ENCODE assay signal across 9 cellular contexts in the genomic region with DNA sequence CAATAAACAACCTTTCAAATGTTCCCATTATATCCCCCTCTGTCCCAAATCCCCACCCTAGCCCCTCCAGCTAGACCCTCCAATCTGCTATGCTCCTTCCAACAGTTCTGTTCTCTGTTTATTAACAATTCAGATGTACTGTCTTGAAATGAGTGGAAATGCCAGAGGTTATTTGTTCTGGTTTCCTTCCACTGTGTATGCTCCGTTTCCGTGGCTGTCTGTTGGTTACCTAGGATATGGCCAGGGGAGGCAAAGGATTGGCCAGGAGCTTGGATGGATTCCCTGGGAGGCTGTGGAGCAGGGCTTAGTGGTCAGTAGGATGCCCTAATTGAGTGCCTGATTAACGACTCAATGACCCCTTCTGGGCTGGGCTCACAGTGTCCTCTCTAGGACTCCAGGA.
A peak's percentile ranks its signal among the peaks of the same experiment; 100 is the strongest.
DNase-seq lines count a peak whose midpoint lies in the region; ATAC-seq and TF ChIP-seq lines count a peak whose summit lies in the region.
"Had no signal": no experiment of that assay in that cellular context is flagged by ENCODE, and none has a peak within 500 bp of the region (broad histone marks: within the 10 kb centered on the region; RNA-seq: fewer than 3 reads in every experiment).

No MANE protein-coding gene starts in this region.

- no peaks in the 10 kb centered on the region for H3K27me3 ChIP-seq in PC-3 (ENCODE audit: low read length)
- H3K27me3 ChIP-seq in fibroblast of lung (ENCODE audit: control insufficient read depth, insufficient read depth, low read length): no peaks in the 10 kb centered on the region

- H3K4me3 ChIP-seq in PC-3 (ENCODE audit: low read length) (peak overlapping the region; percentile 31), fibroblast of lung (replicated peaks in 1 of 4; ENCODE audit: control extremely low read depth in 1 of 4, insufficient read depth in 1 of 4, low read depth in 3 of 4, low read length in 4 of 4) (no peak overlapping the region)

- CTCF ChIA-PET in Calu3 (lab: Charles Lee) (no interaction called here), PC-3 (lab: Charles Lee) (no interaction called here)

- H3K9me3 ChIP-seq in PC-3 (ENCODE audit: low read length) (no peaks in the 10 kb centered on the region), fibroblast of lung (ENCODE audit: control insufficient read depth, insufficient read depth, low read depth, low read length) (no peaks in the 10 kb centered on the region)

- ATAC-seq in PC-3: peak; percentile 75
- peak; percentile 26 for ATAC-seq in omental fat pad (ENCODE audit: low FRiP score)
- ATAC-seq in HG03196 (IDR thresholded peaks at IDR 0.05; ENCODE audit: unreplicated experiment): no peak

- H3K36me3 ChIP-seq in PC-3 (ENCODE audit: low read depth, low read length) (no peaks in the 10 kb centered on the region), fibroblast of lung (ENCODE audit: control insufficient read depth, insufficient read depth, low read length) (no peaks in the 10 kb centered on the region)

- peak overlapping the region; percentile 73 for H3K4me2 ChIP-seq in PC-3 (ENCODE audit: low read length)
- peak overlapping the region; percentile 51 for H3K4me2 ChIP-seq in fibroblast of lung (ENCODE audit: extremely low read depth, insufficient read depth, low read length)

- H3K27ac ChIP-seq in PC-3 (ENCODE audit: low read length) (peak overlapping the region; percentile 56), fibroblast of lung (ENCODE audit: insufficient read depth, low read length) (peak overlapping the region; percentile 48)

- H3K27me3 Mint-ChIP-seq in Calu3 (ENCODE audit: unreplicated experiment): no peaks in the 10 kb centered on the region

- intact Hi-C loops in Calu3 (cut with micrococcal nuclease; ENCODE audit: unreplicated experiment) (no loop called here), PC-3 (cut with micrococcal nuclease) (loop anchor here (1.0 to 5.0 kb wide), 5 partner anchors 20 to 113 kb away; no protein-coding TSS in a partner anchor)

- peak overlapping the region; percentile 19 for H2AFZ ChIP-seq in PC-3 (ENCODE audit: low read length)
- peak overlapping the region; percentile 49 for H2AFZ ChIP-seq in fibroblast of lung (ENCODE audit: low read length)

- no peak for DNase-seq in Calu3
- peak; percentile 69 for DNase-seq in PC-3
- DNase-seq in fibroblast of lung (ENCODE audit: low read depth in 2 of 2): peak; percentile 45 to 86
- DNase-seq in omental fat pad (ENCODE audit: low spot score): no peak
- no peak for DNase-seq in COLO668 (lab: John Stamatoyannopoulos, UW; ENCODE audit: unreplicated experiment)
- DNase-seq in DMS79 (lab: John Stamatoyannopoulos, UW): no peak
- no peak for DNase-seq in NCI-H1048 (lab: John Stamatoyannopoulos, UW)
- DNase-seq: NCI-H2029 had no signal

- H3K27ac Mint-ChIP-seq in Calu3 (ENCODE audit: unreplicated experiment): peak overlapping the region; percentile 58

- POLR2A ChIA-PET in PC-3 (lab: Charles Lee; ENCODE audit: unreplicated experiment): interaction anchor here (1.0 kb wide), 2 partner anchors 38 to 79 kb away, joined by 3 to 14 read pairs; no protein-coding TSS in a partner anchor

- H4K20me1 ChIP-seq in PC-3 (ENCODE audit: low read length) (no peaks in the 10 kb centered on the region), fibroblast of lung (ENCODE audit: control insufficient read depth, extremely low read depth, insufficient read depth, low read length) (no peaks in the 10 kb centered on the region)

- H3K4me1 ChIP-seq in PC-3 (ENCODE audit: insufficient read depth, low read length) (peaks cover 37% of the 10 kb centered on the region), fibroblast of lung (ENCODE audit: control insufficient read depth, extremely low read depth, insufficient read depth, low read length) (peaks cover 22% of the 10 kb centered on the region)

- TF ChIP-seq CTCF in Calu3 (IDR thresholded peaks at IDR 0.05; ENCODE audit: unreplicated experiment) (no peak), PC-3 (conservative IDR thresholded peaks at IDR 0.05; ENCODE audit: low read depth, low read length) (no peak), fibroblast of lung (conservative IDR thresholded peaks at IDR 0.05 in 1 of 2, IDR thresholded peaks at IDR 0.05 in 1 of 2; ENCODE audit: low read depth in 1 of 2, low read length in 2 of 2) (no peak), omental fat pad (IDR thresholded peaks at IDR 0.05) (no peak)

- H3K4me1 Mint-ChIP-seq in Calu3 (ENCODE audit: low read depth, unreplicated experiment): peaks cover 44% of the 10 kb centered on the region

- BruUV-seq in Calu3 (replicated peaks; lab: Mats Ljungman, UMichigan) (no TSS peak), PC-3 (replicated peaks; lab: Mats Ljungman, UMichigan) (no TSS peak)

- 0 out of 2 replicates have a peak overlapping the region, but pooled peaks have one; percentile 3 for H3K9ac ChIP-seq in PC-3 (ENCODE audit: low read length)
- H3K9ac ChIP-seq in fibroblast of lung (ENCODE audit: insufficient read depth, low read length): no peak overlapping the region

- H3F3A ChIP-seq in PC-3 (ENCODE audit: low read length, unreplicated experiment): no peaks in the 10 kb centered on the region

- no peak overlapping the region for H3K4me3 Mint-ChIP-seq in Calu3 (ENCODE audit: low read depth, unreplicated experiment)

- H3K9me2 ChIP-seq in PC-3 (replicated peaks; ENCODE audit: low read length): no peaks in the 10 kb centered on the region

- H3K9me3 Mint-ChIP-seq in Calu3 (ENCODE audit: low read depth, unreplicated experiment): peaks cover 6% of the 10 kb centered on the region

- H3K36me3 Mint-ChIP-seq in Calu3 (ENCODE audit: insufficient read depth, unreplicated experiment): peaks cover 10% of the 10 kb centered on the region

- H3K79me2 ChIP-seq in PC-3 (ENCODE audit: low read length) (no peaks in the 10 kb centered on the region), fibroblast of lung (ENCODE audit: control insufficient read depth, insufficient read depth, low read length) (no peaks in the 10 kb centered on the region)

Comparison
In these comparisons a context has a peak if more than half of its experiments do, and no peak if none do; other contexts are left out.
1. DNase-seq: peak in PC-3 (single experiment) and fibroblast of lung (2 of 2); none in Calu3 (single experiment), omental fat pad (single experiment), COLO668 (single experiment), DMS79 (single experiment) and NCI-H1048 (single experiment).